24 cellular contexts compared by ENCODE assay signal in genomic region chr13:97145057-97145456, GRCh38.
"Had no signal": no experiment of that assay in that cellular context is flagged by ENCODE, and none has a peak within 500 bp of the region (broad histone marks: within the 10 kb centered on the region; RNA-seq: fewer than 3 reads in every experiment).

No MANE protein-coding gene starts in this region.

- DNase-seq: colonic mucosa; cortex of kidney; effector CD8-positive, alpha-beta T cell; effector memory CD8-positive, alpha-beta T cell; endodermal cell; erythroblast; esophagus squamous epithelium; foreskin fibroblast; foreskin melanocyte; gastrocnemius medialis; glutamatergic neuron; head of caudate nucleus; heart right ventricle; hippocampal formation; left cardiac atrium; left lung; left ventricle myocardium superior; lower lobe of right lung; mesenchymal stem cell had no signal

- H3K27ac Mint-ChIP-seq: dendritic cell treated with granulocyte-macrophage colony-stimulating factor and Interleukin-4, amounts not matched to agents 40 ng/mL and 50 ng/mL, for 4 days; endodermal cell; mesothelial cell of epicardium had no signal

- H3K4me3 ChIP-seq: colonic mucosa, esophagus squamous epithelium, gastrocnemius medialis, heart right ventricle, left lung, lower lobe of right lung, mucosa of descending colon had no signal

- H3K27me3 ChIP-seq: colonic mucosa, esophagus squamous epithelium, gastrocnemius medialis, heart right ventricle, left lung had no signal

- H3K9me3 Mint-ChIP-seq: dendritic cell treated with granulocyte-macrophage colony-stimulating factor and Interleukin-4, amounts not matched to agents 40 ng/mL and 50 ng/mL, for 4 days; effector memory CD8-positive, alpha-beta T cell; endodermal cell; mesothelial cell of epicardium had no signal

- H3K9me3 ChIP-seq: colonic mucosa, esophagus squamous epithelium, gastrocnemius medialis, heart right ventricle, left lung, lower lobe of right lung, mucosa of descending colon had no signal

- ATAC-seq: effector memory CD8-positive, alpha-beta T cell; esophagus mucosa; gastrocnemius medialis; heart right ventricle; left cardiac atrium; left lung; left ventricle myocardium superior; lower lobe of right lung; mucosa of descending colon had no signal

- H3K4me1 ChIP-seq: colonic mucosa had no signal

- H3K36me3 ChIP-seq: colonic mucosa, esophagus squamous epithelium, gastrocnemius medialis, heart right ventricle, left lung, lower lobe of right lung had no signal

- H3K36me3 Mint-ChIP-seq: mesothelial cell of epicardium had no signal

- H3K27ac ChIP-seq: colonic mucosa, epithelial cell of prostate, esophagus squamous epithelium, gastrocnemius medialis, heart right ventricle, left lung, lower lobe of right lung had no signal

- H3K4me3 Mint-ChIP-seq: dendritic cell treated with granulocyte-macrophage colony-stimulating factor and Interleukin-4, amounts not matched to agents 40 ng/mL and 50 ng/mL, for 4 days; effector memory CD8-positive, alpha-beta T cell; endodermal cell; mesothelial cell of epicardium had no signal
